In the genomic region with DNA sequence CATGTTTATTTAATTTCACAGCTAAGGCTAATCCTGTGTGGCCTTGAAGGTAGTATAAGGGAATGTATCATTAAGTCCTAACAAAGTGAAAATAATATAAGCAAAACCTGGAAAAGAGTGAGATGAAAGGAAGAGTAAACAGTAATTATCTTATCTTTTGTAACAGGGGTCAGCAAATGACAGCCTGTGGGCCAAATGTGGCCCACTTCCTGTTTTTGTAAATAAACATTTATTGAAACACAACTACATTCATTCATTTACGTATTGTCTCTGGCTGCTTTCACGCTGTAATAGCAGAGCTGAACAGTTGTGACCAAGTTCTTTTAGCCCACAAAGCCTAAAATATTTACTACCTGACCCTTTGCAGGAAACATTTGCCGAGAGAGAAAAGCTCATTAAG, we compare ENCODE assay signal across 18 cellular contexts.
"Had no signal": no experiment of that assay in that cellular context is flagged by ENCODE, and none has a peak within 500 bp of the region (broad histone marks: within the 10 kb centered on the region; RNA-seq: fewer than 3 reads in every experiment).

No MANE protein-coding gene starts in this region.

- H3K79me2 ChIP-seq: hepatocyte had no signal

- ATAC-seq: activated T-cell treated with anti-CD3 and anti-CD28 coated beads, Interleukin-2, amount 50 U/mL, for 72 hours; body of pancreas; esophagus mucosa; right lobe of liver; stimulated activated naive CD8-positive, alpha-beta T cell treated with anti-CD3 and anti-CD28 coated beads, Interleukin-15, amount 100 ng/mL, for 72 hours had no signal

- H3K36me3 ChIP-seq: neural progenitor cell, ovary, right lobe of liver, thoracic aorta had no signal

- H3K27ac ChIP-seq: body of pancreas, hepatocyte, neural progenitor cell, ovary, right lobe of liver, thoracic aorta had no signal

- H3K27me3 ChIP-seq: body of pancreas, hepatocyte, ovary, right lobe of liver had no signal

- H3K4me2 ChIP-seq: hepatocyte, neural progenitor cell had no signal

- H2AFZ ChIP-seq: hepatocyte, neural progenitor cell had no signal

- H3K9ac ChIP-seq: neural progenitor cell had no signal

- H3K9me3 ChIP-seq: body of pancreas, ovary, right lobe of liver, thoracic aorta had no signal

- DNase-seq: activated CD4-positive, alpha-beta T cell treated with anti-CD3 and anti-CD28 coated beads, Interleukin-2, amount 10 ng/mL, durations not matched to agents 7 days and 5 days; activated CD4-positive, CD25-positive, alpha-beta regulatory T cell; activated CD8-positive, alpha-beta memory T cell treated with anti-CD3 and anti-CD28 coated beads, Interleukin-2, amount 50 U/mL, for 48 hours; activated gamma-delta T cell; activated naive CD8-positive, alpha-beta T cell treated with anti-CD3 and anti-CD28 coated beads for 36 hours; activated T-cell treated with anti-CD3 and anti-CD28 coated beads, Interleukin-2, amount 50 U/mL, for 72 hours; amygdala; body of pancreas; caudate nucleus; islet precursor cell; naive B cell; ovary; right lobe of liver; stimulated activated naive CD8-positive, alpha-beta T cell treated with anti-CD3 and anti-CD28 coated beads, Interleukin-15, amount 100 ng/mL, for 72 hours had no signal

- H3K4me3 ChIP-seq: body of pancreas, hepatocyte, neural progenitor cell, ovary, right lobe of liver, thoracic aorta had no signal

- H3K4me1 ChIP-seq: body of pancreas, neural progenitor cell had no signal
